In genomic region chr6:143973097-143973979, GRCh38 we compare ENCODE assay signal across 19 cellular contexts. TPM values are rescaled to one million over a fixed set of nuclear protein-coding genes. Genes with fewer than 3 reads are reported as not detected.
DNase-seq lines count a peak whose midpoint lies in the region; ATAC-seq, FAIRE-seq and TF ChIP-seq lines count a peak whose summit lies in the region.
"Had no signal": no experiment of that assay in that cellular context is flagged by ENCODE, and none has a peak within 500 bp of the region (broad histone marks: within the 10 kb centered on the region; RNA-seq: fewer than 3 reads in every experiment).

No MANE protein-coding gene starts in this region.

- TF ChIP-seq CTCF in K562 (IDR thresholded peaks at IDR 0.05 in 2 of 3, conservative IDR thresholded peaks at IDR 0.05 in 1 of 3; ENCODE audit: insufficient read depth in 2 of 3, low read depth in 1 of 3, low read length in 3 of 3): no peak

- H3K27ac Mint-ChIP-seq in naive thymus-derived CD8-positive, alpha-beta T cell: no peak overlapping the region
- H3K27ac Mint-ChIP-seq: activated naive CD8-positive, alpha-beta T cell treated with anti-CD3 and anti-CD28 coated beads, Interleukin-2, amount 10 ng/mL, durations not matched to agents 7 days and 5 days; activated T-helper 1 cell treated with anti-CD3 and anti-CD28 coated beads, Interleukin-12 subunit alpha, Interleukin-12 subunit beta, Interleukin-2, Interleukin-4 antibody, amounts not matched to agents 30 ng/mL and 10 ng/mL and 1 ng/mL, durations not matched to agents 14 hours and 24 hours and 36 hours; natural killer cell treated with Interleukin-12 subunit alpha and Interleukin-12 subunit beta and Interleukin-15 and Interleukin-18, amount 100 ng/mL, for 72 hours had no signal

- intact Hi-C loops in K562 (cut with micrococcal nuclease) (no loop called here), left ventricle myocardium superior (cut with micrococcal nuclease) (no loop called here)

- H3K27ac ChIP-seq in HUES6 (ENCODE audit: low read depth, low read length): no peak overlapping the region
- no peak overlapping the region for H3K27ac ChIP-seq in K562 (ENCODE audit: extremely low read depth, low read depth, low read length)
- H3K27ac ChIP-seq in trophoblast cell (ENCODE audit: low read depth, low read length): no peak overlapping the region
- H3K27ac ChIP-seq: gastrocnemius medialis, RWPE1, thoracic aorta had no signal

- H3K4me3 Mint-ChIP-seq in naive thymus-derived CD8-positive, alpha-beta T cell: no peak overlapping the region
- H3K4me3 Mint-ChIP-seq: activated naive CD8-positive, alpha-beta T cell treated with anti-CD3 and anti-CD28 coated beads, Interleukin-2, amount 10 ng/mL, durations not matched to agents 7 days and 5 days; activated T-helper 1 cell treated with anti-CD3 and anti-CD28 coated beads, Interleukin-12 subunit alpha, Interleukin-12 subunit beta, Interleukin-2, Interleukin-4 antibody, amounts not matched to agents 30 ng/mL and 10 ng/mL and 1 ng/mL, durations not matched to agents 14 hours and 24 hours and 36 hours; natural killer cell treated with Interleukin-12 subunit alpha and Interleukin-12 subunit beta and Interleukin-15 and Interleukin-18, amount 100 ng/mL, for 72 hours had no signal

- no peaks in the 10 kb centered on the region for H3K36me3 Mint-ChIP-seq in naive thymus-derived CD8-positive, alpha-beta T cell
- H3K36me3 Mint-ChIP-seq: activated naive CD8-positive, alpha-beta T cell treated with anti-CD3 and anti-CD28 coated beads, Interleukin-2, amount 10 ng/mL, durations not matched to agents 7 days and 5 days; natural killer cell treated with Interleukin-12 subunit alpha and Interleukin-12 subunit beta and Interleukin-15 and Interleukin-18, amount 100 ng/mL, for 72 hours had no signal

- H4K12ac ChIP-seq in trophoblast cell (ENCODE audit: low read depth, low read length): no peak overlapping the region

- POLR2A ChIA-PET in K562 (lab: Yijun Ruan, JAX): interaction anchor here (0.8 to 1.9 kb wide), 2 partner anchors 9 to 101 kb away, joined by 3 to 6 read pairs; no protein-coding TSS in a partner anchor
- POLR2A ChIA-PET in naive thymus-derived CD8-positive, alpha-beta T cell (lab: Charles Lee): no interaction called here

- H3K9ac ChIP-seq in HUES6 (ENCODE audit: low read length): peak overlapping the region; percentile 28
- no peak overlapping the region; a peak in 1 of 4 replicates for H3K9ac ChIP-seq in K562 (ENCODE audit: insufficient read depth in 1 of 2, low read depth in 2 of 2, low read length in 2 of 2)
- no peak overlapping the region for H3K9ac ChIP-seq in trophoblast cell (ENCODE audit: low read length)

- no peak overlapping the region for H4K8ac ChIP-seq in trophoblast cell (ENCODE audit: low read depth, low read length)

- H3K4me1 ChIP-seq in HUES6 (ENCODE audit: control insufficient read depth, insufficient read depth, low read length): peaks cover 53% of the 10 kb centered on the region
- peaks cover 5 to 38% of the 10 kb centered on the region in 2 experiments for H3K4me1 ChIP-seq in K562 (replicated peaks in 1 of 2; ENCODE audit: control insufficient read depth in 2 of 2, insufficient read depth in 2 of 2, low read length in 2 of 2)
- peaks cover 0 to 2% of the 10 kb centered on the region in 2 experiments for H3K4me1 ChIP-seq in trophoblast cell (ENCODE audit: control insufficient read depth in 1 of 2, insufficient read depth in 2 of 2, low read length in 2 of 2)
- H3K4me1 ChIP-seq: gastrocnemius medialis had no signal

- H2AK5ac ChIP-seq in trophoblast cell (ENCODE audit: low read length): no peak overlapping the region

- H2AFZ ChIP-seq in K562 (ENCODE audit: low read depth, low read length): peak overlapping the region; percentile 13
- no peak overlapping the region for H2AFZ ChIP-seq in trophoblast cell (ENCODE audit: insufficient read depth, low read length, poor library complexity)

- H3K27me3 ChIP-seq in HUES6 (ENCODE audit: control insufficient read depth, insufficient read depth, low read length) (peaks cover 87% of the 10 kb centered on the region), K562 (ENCODE audit: control insufficient read depth in 2 of 2, insufficient read depth in 2 of 2, low read length in 2 of 2) (no peaks in the 10 kb centered on the region), trophoblast cell (ENCODE audit: insufficient read depth, low read length) (no peaks in the 10 kb centered on the region)
- H3K27me3 ChIP-seq: gastrocnemius medialis had no signal

- no peak overlapping the region for H2BK12ac ChIP-seq in trophoblast cell (ENCODE audit: low read length)

- H2BK120ac ChIP-seq in trophoblast cell (ENCODE audit: insufficient read depth, low read length, poor library complexity): no peak overlapping the region

- no peaks in the 10 kb centered on the region for H3K79me1 ChIP-seq in trophoblast cell (ENCODE audit: low read length)

- in situ Hi-C loops in K562 (cut with MboI): no loop called here

- peaks cover 0 to 1% (median 0%) of the 10 kb centered on the region in 5 donors for H3K27me3 Mint-ChIP-seq in naive thymus-derived CD8-positive, alpha-beta T cell
- H3K27me3 Mint-ChIP-seq: natural killer cell treated with Interleukin-12 subunit alpha and Interleukin-12 subunit beta and Interleukin-15 and Interleukin-18, amount 100 ng/mL, for 72 hours had no signal

- 35% methylated on average over 13 of the region's 13 CpGs for WGBS in K562 (ENCODE audit: insufficient coverage, low coverage, missing lambda C conversion rate)
- 100% methylated on average over 1 of the region's 13 CpGs for WGBS in trophoblast cell (ENCODE audit: extremely low coverage, insufficient coverage, insufficient read length)

- no peak overlapping the region for H4K91ac ChIP-seq in trophoblast cell (ENCODE audit: low read depth, low read length)

- H3K4me2 ChIP-seq in K562 (ENCODE audit: insufficient read depth, low read length) (no peak overlapping the region), trophoblast cell (ENCODE audit: low read length) (peak overlapping the region; percentile 8)

- no peak for TF ChIP-seq POLR2A in K562 (conservative IDR thresholded peaks at IDR 0.05)

- H3K9me1 ChIP-seq in K562 (ENCODE audit: control insufficient read depth, insufficient read depth, low read length): no peaks in the 10 kb centered on the region

- CTCF ChIA-PET in K562 (lab: Yijun Ruan, JAX; ENCODE audit: low intra/inter-chr PET ratio): no interaction called here

- no peaks in the 10 kb centered on the region for H3K79me2 ChIP-seq in K562 (ENCODE audit: control insufficient read depth, insufficient read depth, low read length)
- no peaks in the 10 kb centered on the region for H3K79me2 ChIP-seq in trophoblast cell (ENCODE audit: control insufficient read depth, insufficient read depth, low read length, poor library complexity)

- no peak overlapping the region for H2BK5ac ChIP-seq in trophoblast cell (ENCODE audit: low read depth, low read length, poor library complexity)

- no TSS peak for BruUV-seq in K562 (replicated peaks; lab: Mats Ljungman, UMichigan)

- H3K4me3 ChIP-seq in HUES6 (ENCODE audit: low read depth, low read length): peak overlapping the region; percentile 44
- H3K4me3 ChIP-seq in K562: no peak overlapping the region
- no peak overlapping the region for H3K4me3 ChIP-seq in trophoblast cell (ENCODE audit: low read depth, low read length)
- H3K4me3 ChIP-seq: gastrocnemius medialis, HAP-1, thoracic aorta had no signal

- H3K4ac ChIP-seq in trophoblast cell (ENCODE audit: low read depth, low read length): no peak overlapping the region

- no peaks in the 10 kb centered on the region for H3K36me3 ChIP-seq in HUES6 (ENCODE audit: control insufficient read depth, insufficient read depth, low read length)
- H3K36me3 ChIP-seq in K562 (ENCODE audit: control insufficient read depth, insufficient read depth, low read length): no peaks in the 10 kb centered on the region
- no peaks in the 10 kb centered on the region for H3K36me3 ChIP-seq in trophoblast cell (ENCODE audit: control insufficient read depth in 1 of 2, insufficient read depth in 2 of 2, low read length in 2 of 2)
- H3K36me3 ChIP-seq: gastrocnemius medialis, HAP-1, thoracic aorta had no signal

- no peak for TF ChIP-seq EP300 in K562 (IDR thresholded peaks at IDR 0.05; ENCODE audit: low read length)

- no peak overlapping the region for H3K18ac ChIP-seq in trophoblast cell (ENCODE audit: low read length)

- H3K9me3 Mint-ChIP-seq in naive thymus-derived CD8-positive, alpha-beta T cell: no peaks in the 10 kb centered on the region
- H3K9me3 Mint-ChIP-seq: activated naive CD8-positive, alpha-beta T cell treated with anti-CD3 and anti-CD28 coated beads, Interleukin-2, amount 10 ng/mL, durations not matched to agents 7 days and 5 days; activated T-helper 1 cell treated with anti-CD3 and anti-CD28 coated beads, Interleukin-12 subunit alpha, Interleukin-12 subunit beta, Interleukin-2, Interleukin-4 antibody, amounts not matched to agents 30 ng/mL and 10 ng/mL and 1 ng/mL, durations not matched to agents 14 hours and 24 hours and 36 hours; natural killer cell treated with Interleukin-12 subunit alpha and Interleukin-12 subunit beta and Interleukin-15 and Interleukin-18, amount 100 ng/mL, for 72 hours had no signal

- H3K4me1 Mint-ChIP-seq in naive thymus-derived CD8-positive, alpha-beta T cell: peaks cover 0 to 7% (median 4%) of the 10 kb centered on the region in 4 donors

- no peak overlapping the region for H3K23ac ChIP-seq in trophoblast cell (ENCODE audit: low read length)

- H4K20me1 ChIP-seq in K562 (replicated peaks; ENCODE audit: control insufficient read depth, insufficient read depth, low read length): no peaks in the 10 kb centered on the region

- ATAC-seq in K562 (peak; percentile 37), GM19324 (IDR thresholded peaks at IDR 0.05; ENCODE audit: low FRiP score, unreplicated experiment) (no peak), left ventricle myocardium superior (no peak), left lobe of liver (no peak)
- no peak for ATAC-seq in naive thymus-derived CD8-positive, alpha-beta T cell
- ATAC-seq: gastrocnemius medialis; natural killer cell treated with Interleukin-12 subunit alpha and Interleukin-12 subunit beta and Interleukin-15 and Interleukin-18, amount 100 ng/mL, for 72 hours had no signal

- no peak for DNase-seq in K562 (ENCODE audit: extremely low read depth in 1 of 4, low spot score in 3 of 4)
- peak; percentile 57 for DNase-seq in iPS-NIHi11 (ENCODE audit: low spot score)
- DNase-seq in trophoblast cell: no peak
- DNase-seq in left ventricle myocardium superior: no peak
- DNase-seq in naive thymus-derived CD8-positive, alpha-beta T cell: no peak
- DNase-seq in left lobe of liver (ENCODE audit: low spot score): no peak
- DNase-seq: activated CD4-positive, alpha-beta T cell treated with anti-CD3 and anti-CD28 coated beads for 1 hour; activated naive CD8-positive, alpha-beta T cell treated with anti-CD3 and anti-CD28 coated beads, Interleukin-2, amount 10 ng/mL, durations not matched to agents 7 days and 5 days; erythroblast; gastrocnemius medialis; NCI-H2029 treated with DMSO at 0.1 percent for 48 hours; NCI-H510A treated with DMSO at 0.1 percent for 48 hours had no signal

- no peak for FAIRE-seq in K562 (lab: Jason Lieb, UNC)

- no peak overlapping the region for H3K14ac ChIP-seq in trophoblast cell (ENCODE audit: low read length)

- no peaks in the 10 kb centered on the region for H3K9me3 ChIP-seq in HUES6 (ENCODE audit: control insufficient read depth, insufficient read depth, low read depth, low read length)
- no peaks in the 10 kb centered on the region for H3K9me3 ChIP-seq in K562 (replicated peaks; ENCODE audit: control insufficient read depth, insufficient read depth, low read depth, low read length)
- H3K9me3 ChIP-seq in trophoblast cell (ENCODE audit: insufficient read depth, low read depth, low read length): no peaks in the 10 kb centered on the region
- H3K9me3 ChIP-seq: gastrocnemius medialis, HAP-1, thoracic aorta had no signal

- no peak for TF ChIP-seq RAD21 in K562 (CRISPR knock-in tag; conservative IDR thresholded peaks at IDR 0.05 in 1 of 2, IDR thresholded peaks at IDR 0.05 in 1 of 2)

RNA-seq across cellular contexts. Expression of gene PLAGL1, which starts 34.7 kb away (rescaled TPM):
- 37.8 and 55.0 TPM in 2 replicates for total RNA-seq in K562 (2011; cell fraction: chromatin; rRNA removed; ENCODE audit: low replicate concordance)
- 16.5 and 17.4 TPM in 2 replicates for total RNA-seq in K562 (2011; cell fraction: nucleolus; rRNA removed)
- total RNA-seq in K562 (2011; cell fraction: nucleoplasm; rRNA removed): 44.0 and 76.9 TPM in 2 replicates
- 11.7 and 14.8 TPM in 2 replicates for total RNA-seq in K562 (2014; rRNA removed)
- 11.0 and 11.5 TPM in 2 replicates for total RNA-seq in K562 (2014; rRNA removed; fragmentation: Illumina TruSeq; extraction: Trizol)
- 13.2 and 15.1 TPM in 2 replicates for total RNA-seq in K562 (2015; rRNA removed; fragmentation: Illumina TruSeq; extraction: Trizol)
- 26.2 and 27.0 TPM in 2 replicates for total RNA-seq in K562 (2021)
- polyA plus RNA-seq in K562 (2011; rRNA removed): 18.9 and 53.9 TPM in 2 replicates
- 11.7 and 22.0 TPM in 2 replicates for polyA plus RNA-seq in K562 (2011; cell fraction: cytosol; rRNA removed)
- 111 and 133 TPM in 2 replicates for polyA plus RNA-seq in K562 (2011; cell fraction: nucleus; rRNA removed)
- polyA plus RNA-seq in K562 (2012): 30.7 and 36.6 TPM in 2 replicates
- polyA plus RNA-seq in K562 (2014; fragmentation: Illumina TruSeq; extraction: Trizol): 27.4 and 29.6 TPM in 2 replicates
- polyA plus RNA-seq in K562 (2014; fragmentation: Nextera tagmentation; extraction: Ambion mirVana): 1 to 10 TPM; 4.9 to 5.9 TPM
- 18.7 and 19.6 TPM in 2 replicates for polyA plus RNA-seq in K562 (2014; rRNA removed)
- 20.9 and 39.9 TPM in 2 replicates for polyA minus RNA-seq in K562 (2011; rRNA and poly(A)+ RNA removed)
- 6.9 and 18.7 TPM in 2 replicates for polyA minus RNA-seq in K562 (2011; cell fraction: cytosol; rRNA and poly(A)+ RNA removed)
- polyA minus RNA-seq in K562 (2011; cell fraction: nucleus; rRNA and poly(A)+ RNA removed): 32.3 and 88.7 TPM in 2 replicates
- 0.41 and 0.49 TPM in 2 replicates for polyA plus RNA-seq in trophoblast cell (2013)
- total RNA-seq in left ventricle myocardium superior: 10.9 TPM
- 1 to 10 TPM; 7.6 to 8.0 TPM for total RNA-seq in naive thymus-derived CD8-positive, alpha-beta T cell
- polyA plus RNA-seq in naive thymus-derived CD8-positive, alpha-beta T cell: 1 to 10 TPM; 2.9 to 4.9 (median 3.3) TPM
- total RNA-seq in left lobe of liver: 1.2 TPM
